Comparison of ENCODE assay signal across 8 cellular contexts in the genomic region with DNA sequence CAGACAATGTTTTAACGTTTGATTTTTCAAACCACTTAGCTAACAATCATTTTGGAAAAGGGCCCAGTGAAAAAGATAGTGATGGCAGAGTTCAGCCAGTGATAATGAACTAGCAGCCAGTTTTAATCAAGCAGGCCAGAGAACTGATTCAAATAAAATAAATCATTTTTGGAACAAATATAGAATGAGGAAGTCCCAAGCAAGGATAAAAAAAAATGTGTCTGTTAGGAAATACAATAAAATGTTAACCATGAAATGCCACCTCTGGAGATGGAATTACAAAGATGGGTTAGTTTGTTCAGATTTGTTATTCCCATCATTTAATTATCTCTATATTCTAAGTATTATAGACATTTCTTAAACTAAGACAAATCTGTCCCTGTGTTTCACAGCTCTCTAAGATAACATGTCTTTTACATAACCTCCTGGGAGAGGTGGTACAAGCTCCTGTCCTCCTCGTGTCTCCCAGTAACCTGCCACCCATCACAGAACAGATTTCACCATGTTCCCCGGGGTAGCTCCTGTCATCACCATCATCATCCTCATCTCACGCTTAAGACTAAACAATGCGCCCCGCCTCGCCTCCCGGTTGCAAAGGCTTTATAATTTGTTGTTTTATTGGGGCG. TPM values are rescaled to one million over a fixed set of nuclear protein-coding genes. Genes with fewer than 3 reads are reported as not detected.
DNase-seq lines count a peak whose midpoint lies in the region; ATAC-seq and TF ChIP-seq lines count a peak whose summit lies in the region.

No MANE protein-coding gene starts in this region.

- H3K36me3 ChIP-seq in neuron (ENCODE audit: insufficient read depth, low read length) = no peaks in the 10 kb centered on the region

- ATAC-seq in GM21825 (IDR thresholded peaks at IDR 0.05; ENCODE audit: unreplicated experiment) = peak; percentile 19
- no peak for ATAC-seq in GM21717 (IDR thresholded peaks at IDR 0.05; ENCODE audit: unreplicated experiment)

- H2AFZ ChIP-seq in neuron (ENCODE audit: low read depth, low read length) = peak overlapping the region; percentile 90

- no peaks in the 10 kb centered on the region for H3K27me3 ChIP-seq in neuron (ENCODE audit: insufficient read depth, low read length)

- peaks cover 20% of the 10 kb centered on the region for H3K4me1 ChIP-seq in neuron (ENCODE audit: insufficient read depth, low read length)

- peak overlapping the region; percentile 98 for H3K27ac ChIP-seq in C4-2B

- H3K4me3 ChIP-seq in epithelial cell of proximal tubule (ENCODE audit: low read depth, low read length) (peak overlapping the region; percentile 92), neuron (ENCODE audit: low read length) (peak overlapping the region; percentile 84)

- TF ChIP-seq CTCF in C4-2B (conservative IDR thresholded peaks at IDR 0.05) (no peak), epithelial cell of proximal tubule (conservative IDR thresholded peaks at IDR 0.05; ENCODE audit: low read depth, low read length) (no peak)

- DNase-seq in SK-N-DZ (ENCODE audit: low spot score) (peak; percentile 14), epithelial cell of proximal tubule (ENCODE audit: low read depth) (no peak), epidermal melanocyte (ENCODE audit: insufficient read length, low spot score) (no peak), iPS-NIHi7 (ENCODE audit: extremely low spot score) (no peak)

- no peaks in the 10 kb centered on the region for H3K9me3 ChIP-seq in neuron (ENCODE audit: low read length)

RNA-seq across cellular contexts. Expression of a gene that starts 1.0 kb away (rescaled TPM):
- 60.9 and 63.2 TPM in 2 replicates for polyA plus RNA-seq in SK-N-DZ (2014; cell fraction: cytosol; rRNA removed)
- 47.2 and 59.9 TPM in 2 replicates for polyA plus RNA-seq in SK-N-DZ (2014; cell fraction: nucleus; rRNA removed)
- total RNA-seq in epithelial cell of proximal tubule = 13.5 and 22.3 TPM in 2 replicates
